ENCODE assay signal across 21 cellular contexts in genomic region chr10:34565934-34566333, GRCh38.
DNase-seq lines count a peak whose midpoint lies in the region; ATAC-seq, FAIRE-seq and TF ChIP-seq lines count a peak whose summit lies in the region.
"Had no signal": no experiment of that assay in that cellular context is flagged by ENCODE, and none has a peak within 500 bp of the region (broad histone marks: within the 10 kb centered on the region; RNA-seq: fewer than 3 reads in every experiment).

No MANE protein-coding gene starts in this region.

- peak; percentile 85 for FAIRE-seq in HTR-8/SVneo (lab: Jason Lieb, UNC)
- FAIRE-seq: bronchial epithelial cell, kidney had no signal

- H3K36me3 ChIP-seq in A673 (ENCODE audit: insufficient read depth, low read length, poor library complexity, severe bottlenecking) = no peaks in the 10 kb centered on the region
- no peaks in the 10 kb centered on the region for H3K36me3 ChIP-seq in iPS-18a (ENCODE audit: control insufficient read depth, low read depth, low read length)

- intact Hi-C loops in A673 (cut with micrococcal nuclease; ENCODE audit: unreplicated experiment) = no loop called here

- H3K27me3 ChIP-seq in A673 (replicated peaks; ENCODE audit: insufficient read depth, low read depth, low read length, poor library complexity) (no peaks in the 10 kb centered on the region), iPS-18a (ENCODE audit: control insufficient read depth, insufficient read depth, low read length) (no peaks in the 10 kb centered on the region)

- peak; percentile 63 for DNase-seq in A673 (ENCODE audit: low spot score)
- no peak for DNase-seq in HTR-8/SVneo (ENCODE audit: insufficient read length, low spot score)
- DNase-seq in astrocyte of the hippocampus (ENCODE audit: low read depth, low spot score) = peak; percentile 67
- DNase-seq in amniotic stem cell (lab: John Stamatoyannopoulos, UW) = no peak
- DNase-seq in GOT3 (lab: John Stamatoyannopoulos, UW) = no peak
- no peak for DNase-seq in DMS114 treated with DMSO at 0.1 percent for 48 hours (lab: John Stamatoyannopoulos, UW; ENCODE audit: unreplicated experiment)
- DNase-seq: activated B cell treated with CpG ODN at 0.5 μM for 24 hours; activated T-cell treated with anti-CD3 and anti-CD28 coated beads, Interleukin-2, amount 50 U/mL, for 72 hours; kidney; mesenchymal stem cell; NCI-H2029 treated with DMSO at 0.1 percent for 48 hours; NCI-H510A treated with DMSO at 0.1 percent for 48 hours; SHP77 treated with DMSO at 0.1 percent for 48 hours; stimulated activated naive CD8-positive, alpha-beta T cell treated with anti-CD3 and anti-CD28 coated beads, Interleukin-15, Interleukin-2, amounts not matched to agents 100 U/mL and 50 U/mL, for 24 hours; T-helper 17 cell; trophoblast cell had no signal

- no TSS peak for BruUV-seq in A673 (replicated peaks; lab: Mats Ljungman, UMichigan)

- H3K4me3 ChIP-seq in A673 (ENCODE audit: low read depth, low read length, poor library complexity, severe bottlenecking) (no peak overlapping the region), iPS-18a (ENCODE audit: low read length) (peak overlapping the region; percentile 31)

- H3K27ac ChIP-seq in A673 (ENCODE audit: low read depth, low read length, poor library complexity, severe bottlenecking) = no peak overlapping the region
- peak overlapping the region; percentile 53 for H3K27ac ChIP-seq in iPS-18a (ENCODE audit: low read length)

- CTCF ChIA-PET in A673 (lab: Charles Lee) = no interaction called here

- POLR2A ChIA-PET in A673 (lab: Charles Lee; ENCODE audit: low non-redundant PET) = interaction anchor here (0.6 kb wide), 1 partner anchor 42 kb away, joined by 4 read pairs; no protein-coding TSS in a partner anchor

- H3K9ac ChIP-seq in iPS-18a (ENCODE audit: low read length) = peak overlapping the region; percentile 15

- ATAC-seq in GM21576 (IDR thresholded peaks at IDR 0.05; ENCODE audit: unreplicated experiment) = no peak
- ATAC-seq: activated naive CD4-positive, alpha-beta T cell treated with anti-CD3 and anti-CD28 coated beads, Interleukin-2, amount 50 U/mL, for 72 hours; activated T-cell treated with anti-CD3 and anti-CD28 coated beads, Interleukin-2, amount 50 U/mL, for 72 hours; esophagus mucosa; stimulated activated naive CD8-positive, alpha-beta T cell treated with anti-CD3 and anti-CD28 coated beads, Interleukin-15, Interleukin-2, amounts not matched to agents 100 U/mL and 50 U/mL, for 24 hours; T-helper 17 cell had no signal

- TF ChIP-seq CTCF in A673 (conservative IDR thresholded peaks at IDR 0.05; ENCODE audit: low read depth, low read length) = no peak

- no peaks in the 10 kb centered on the region for H3K9me3 ChIP-seq in A673 (ENCODE audit: low read depth, low read length, poor library complexity, severe bottlenecking)
- H3K9me3 ChIP-seq in iPS-18a (ENCODE audit: control insufficient read depth, low read depth, low read length) = no peaks in the 10 kb centered on the region

- H3K4me1 ChIP-seq in A673 (ENCODE audit: insufficient read depth, low read length, poor library complexity, severe bottlenecking) (peaks cover 36% of the 10 kb centered on the region), iPS-18a (ENCODE audit: control insufficient read depth, low read depth, low read length) (peaks cover 41% of the 10 kb centered on the region)

Comparison
In these comparisons a context has a peak if more than half of its experiments do, and no peak if none do; other contexts are left out.
1. DNase-seq: peak in A673 (single experiment) and astrocyte of the hippocampus (single experiment); none in HTR-8/SVneo (single experiment), amniotic stem cell (single experiment), GOT3 (single experiment) and DMS114 treated with DMSO at 0.1 percent for 48 hours (single experiment).